In genomic region chr4:20428410-20429160, GRCh38 we compare ENCODE assay signal across 10 cellular contexts.
DNase-seq lines count a peak whose midpoint lies in the region; ATAC-seq and TF ChIP-seq lines count a peak whose summit lies in the region.
"Had no signal": no experiment of that assay in that cellular context is flagged by ENCODE, and none has a peak within 500 bp of the region (broad histone marks: within the 10 kb centered on the region; RNA-seq: fewer than 3 reads in every experiment).

No MANE protein-coding gene starts in this region.

- DNase-seq in BE2C (no peak), RKO (ENCODE audit: low spot score) (peak; percentile 16), inferior parietal cortex (ENCODE audit: extremely low spot score) (peak; percentile 78), foreskin melanocyte (no peak), GOT3 (lab: John Stamatoyannopoulos, UW) (no peak), mucosa of descending colon (no peak), esophagus muscularis mucosa (ENCODE audit: extremely low spot score) (no peak)
- DNase-seq: activated CD4-positive, alpha-beta T cell treated with anti-CD3 and anti-CD28 coated beads, Interleukin-2, amount 10 ng/mL, durations not matched to agents 24 days and 14 days; NCI-H526 treated with DMSO at 0.1 percent for 48 hours had no signal

- H3K36me3 ChIP-seq in BE2C (no peaks in the 10 kb centered on the region), mucosa of descending colon (ENCODE audit: low read depth) (no peaks in the 10 kb centered on the region), esophagus muscularis mucosa (no peaks in the 10 kb centered on the region)

- no peak overlapping the region for H3K27ac ChIP-seq in esophagus muscularis mucosa (replicated peaks in 1 of 4)

- peaks cover 17% of the 10 kb centered on the region for H3K4me1 ChIP-seq in BE2C
- H3K4me1 ChIP-seq in mucosa of descending colon (ENCODE audit: low read depth): peaks cover 6% of the 10 kb centered on the region
- H3K4me1 ChIP-seq in esophagus muscularis mucosa: peaks cover 0 to 45% (median 37%) of the 10 kb centered on the region in 4 donors

- peak; percentile 52 for ATAC-seq in GM21515 (IDR thresholded peaks at IDR 0.05; ENCODE audit: unreplicated experiment)
- ATAC-seq in mucosa of descending colon: no peak

- H3K4me3 ChIP-seq in BE2C (ENCODE audit: low read depth, low read length) (no peak overlapping the region), mucosa of descending colon (no peak overlapping the region), esophagus muscularis mucosa (no peak overlapping the region)

- intact Hi-C loops in mucosa of descending colon (cut with DNase I, micrococcal nuclease) (loop anchor here in 1 of 2 donors (10.0 kb wide), 1 partner anchor 106 kb away; no protein-coding TSS in a partner anchor), esophagus muscularis mucosa (cut with DNase I) (no loop called here)

- no peak for TF ChIP-seq POLR2A in esophagus muscularis mucosa (IDR thresholded peaks at IDR 0.05; ENCODE audit: low read depth)

- TF ChIP-seq EP300 in esophagus muscularis mucosa (IDR thresholded peaks at IDR 0.05): no peak

- H3K9me3 ChIP-seq in BE2C (no peaks in the 10 kb centered on the region), mucosa of descending colon (no peaks in the 10 kb centered on the region), esophagus muscularis mucosa (no peaks in the 10 kb centered on the region)

- WGBS in esophagus muscularis mucosa: 84% methylated on average over 8 of the region's 8 CpGs

- TF ChIP-seq CTCF in BE2C (IDR thresholded peaks at IDR 0.05; ENCODE audit: low read depth, low read length) (peak; percentile 26; the same call in 1 of the 2 replicates), mucosa of descending colon (IDR thresholded peaks at IDR 0.05) (no peak), esophagus muscularis mucosa (IDR thresholded peaks at IDR 0.05) (peak in 1 of 3 experiments; percentile 26)

- H3K27me3 ChIP-seq in BE2C (no peaks in the 10 kb centered on the region), esophagus muscularis mucosa (no peaks in the 10 kb centered on the region)

Comparison
In these comparisons a context has a peak if more than half of its experiments do, and no peak if none do; other contexts are left out.
1. DNase-seq: peak in RKO (single experiment) and inferior parietal cortex (single experiment); none in BE2C (single experiment), foreskin melanocyte (single experiment), GOT3 (single experiment), mucosa of descending colon (0 of 3) and esophagus muscularis mucosa (single experiment).